ENCODE assay signal across 12 cellular contexts in genomic region chr10:124537891-124538290, GRCh38.
DNase-seq lines count a peak whose midpoint lies in the region; ATAC-seq and TF ChIP-seq lines count a peak whose summit lies in the region.
"Had no signal": no experiment of that assay in that cellular context is flagged by ENCODE, and none has a peak within 500 bp of the region (broad histone marks: within the 10 kb centered on the region; RNA-seq: fewer than 3 reads in every experiment).

No MANE protein-coding gene starts in this region.

- CTCF ChIA-PET in HEK293 (lab: Yijun Ruan, JAX) (interaction anchor here (0.5 to 2.0 kb wide), 7 partner anchors 8 to 303 kb away, joined by 3 to 7 read pairs (median 3); no protein-coding TSS in a partner anchor), activated B cell treated with CpG ODN at 0.5 μM for 24 hours (lab: Charles Lee) (interaction anchor here (0.9 to 15.9 kb wide), 6 partner anchors 7 to 210 kb away, joined by 3 to 307 read pairs (median 10); partner anchors contain the start of gene FAM53B), PC-9 (lab: Charles Lee) (no interaction called here)

- ATAC-seq in activated B cell treated with CpG ODN at 0.5 μM for 24 hours (ENCODE audit: low read depth) = no peak
- no peak for ATAC-seq in stimulated activated memory B cell treated with anti-CD40 and anti-IgM and Interleukin-4, amounts not matched to agents 10 μg/mL and 1 μg/mL and 100 μg/mL, for 72 hours

- H3K36me3 Mint-ChIP-seq in activated B cell treated with CpG ODN at 0.5 μM for 24 hours (ENCODE audit: low read depth) = no peaks in the 10 kb centered on the region
- H3K36me3 Mint-ChIP-seq in stimulated activated memory B cell treated with anti-CD40 and anti-IgM and Interleukin-4, amounts not matched to agents 10 μg/mL and 1 μg/mL and 100 μg/mL, for 72 hours = no peaks in the 10 kb centered on the region
- H3K36me3 Mint-ChIP-seq: CD8-positive, alpha-beta memory T cell; IgD-negative memory B cell had no signal

- H2AFZ ChIP-seq in PC-9 = no peak overlapping the region

- POLR2A ChIA-PET in HEK293 (lab: Yijun Ruan, JAX) (no interaction called here), activated B cell treated with CpG ODN at 0.5 μM for 24 hours (lab: Charles Lee) (interaction anchor here (0.7 to 9.2 kb wide), 8 partner anchors 8 to 204 kb away, joined by 3 to 134 read pairs (median 18); no protein-coding TSS in a partner anchor), PC-9 (lab: Charles Lee; ENCODE audit: unreplicated experiment) (no interaction called here)

- H3K36me3 ChIP-seq in BLaER1 (no peaks in the 10 kb centered on the region), HEK293 (ENCODE audit: control insufficient read depth in 2 of 2, insufficient read depth in 1 of 2, low read length in 2 of 2) (no peaks in the 10 kb centered on the region), PC-9 (ENCODE audit: low read depth) (no peaks in the 10 kb centered on the region)
- H3K36me3 ChIP-seq: BE2C had no signal

- H3K9ac ChIP-seq in BLaER1 = peak overlapping the region; percentile 70

- H3K27ac ChIP-seq in BLaER1 = peak overlapping the region; percentile 93
- no peak overlapping the region for H3K27ac ChIP-seq in HEK293 (ENCODE audit: extremely low read depth, low read depth, low read length)
- no peak overlapping the region for H3K27ac ChIP-seq in PC-9
- no peak overlapping the region for H3K27ac ChIP-seq in substantia nigra (ENCODE audit: low read depth, low read length, poor library complexity, severe bottlenecking)

- no peaks in the 10 kb centered on the region for H3K27me3 Mint-ChIP-seq in activated B cell treated with CpG ODN at 0.5 μM for 24 hours
- H3K27me3 Mint-ChIP-seq in stimulated activated memory B cell treated with anti-CD40 and anti-IgM and Interleukin-4, amounts not matched to agents 10 μg/mL and 1 μg/mL and 100 μg/mL, for 72 hours = no peaks in the 10 kb centered on the region
- H3K27me3 Mint-ChIP-seq: CD8-positive, alpha-beta memory T cell; IgD-negative memory B cell had no signal

- H3K79me2 ChIP-seq in PC-9 (ENCODE audit: low read depth) = no peaks in the 10 kb centered on the region

- H3K27ac Mint-ChIP-seq in activated B cell treated with CpG ODN at 0.5 μM for 24 hours = peak overlapping the region; percentile 82
- peak overlapping the region; percentile 91 for H3K27ac Mint-ChIP-seq in stimulated activated memory B cell treated with anti-CD40 and anti-IgM and Interleukin-4, amounts not matched to agents 10 μg/mL and 1 μg/mL and 100 μg/mL, for 72 hours
- H3K27ac Mint-ChIP-seq: CD8-positive, alpha-beta memory T cell had no signal

- intact Hi-C loops in activated B cell treated with CpG ODN at 0.5 μM for 24 hours (cut with micrococcal nuclease) (loop anchor here (10.0 kb wide), 1 partner anchor 527 kb away; no protein-coding TSS in a partner anchor), PC-9 (cut with micrococcal nuclease; ENCODE audit: unreplicated experiment) (loop anchor here (10.0 kb wide), 2 partner anchors 543 to 953 kb away; no protein-coding TSS in a partner anchor)

- no peak for TF ChIP-seq CTCF in HEK293 (tag by site-specific recombination; IDR thresholded peaks at IDR 0.05)
- TF ChIP-seq CTCF in activated B cell treated with CpG ODN at 0.5 μM for 24 hours (IDR thresholded peaks at IDR 0.05) = no peak
- no peak for TF ChIP-seq CTCF in PC-9 (conservative IDR thresholded peaks at IDR 0.05)

- H3K4me3 ChIP-seq in BLaER1 (no peak overlapping the region), HEK293 (ENCODE audit: low read depth, low read length) (no peak overlapping the region), PC-9 (no peak overlapping the region)

- H3K4me3 Mint-ChIP-seq in activated B cell treated with CpG ODN at 0.5 μM for 24 hours = no peak overlapping the region
- H3K4me3 Mint-ChIP-seq in stimulated activated memory B cell treated with anti-CD40 and anti-IgM and Interleukin-4, amounts not matched to agents 10 μg/mL and 1 μg/mL and 100 μg/mL, for 72 hours = no peak overlapping the region
- H3K4me3 Mint-ChIP-seq: CD8-positive, alpha-beta memory T cell had no signal

- DNase-seq in activated B cell treated with CpG ODN at 0.5 μM for 24 hours (no peak), cerebellar cortex (ENCODE audit: low spot score) (no peak), PC-9 (no peak), substantia nigra (lab: John Stamatoyannopoulos, UW) (no peak)
- DNase-seq: BE2C, Caco-2, HCEC 1CT had no signal

- no peaks in the 10 kb centered on the region for H3F3A ChIP-seq in PC-9 (ENCODE audit: insufficient read depth, low read depth)

- no peaks in the 10 kb centered on the region for H4K20me1 ChIP-seq in BLaER1
- no peaks in the 10 kb centered on the region for H4K20me1 ChIP-seq in PC-9 (ENCODE audit: insufficient read depth)

- H3K4me1 ChIP-seq in BLaER1 = peaks cover 99% of the 10 kb centered on the region
- H3K4me1 ChIP-seq in HEK293 (ENCODE audit: control insufficient read depth, insufficient read depth, low read length) = no peaks in the 10 kb centered on the region
- no peaks in the 10 kb centered on the region for H3K4me1 ChIP-seq in PC-9 (replicated peaks; ENCODE audit: insufficient read depth)
- H3K4me1 ChIP-seq: BE2C, Caco-2 had no signal

- peaks cover 91% of the 10 kb centered on the region for H3K4me1 Mint-ChIP-seq in activated B cell treated with CpG ODN at 0.5 μM for 24 hours
- peaks cover 70% of the 10 kb centered on the region for H3K4me1 Mint-ChIP-seq in stimulated activated memory B cell treated with anti-CD40 and anti-IgM and Interleukin-4, amounts not matched to agents 10 μg/mL and 1 μg/mL and 100 μg/mL, for 72 hours

- H3K9me3 ChIP-seq in BLaER1 (no peaks in the 10 kb centered on the region), HEK293 (ENCODE audit: control insufficient read depth, insufficient read depth, low read depth, low read length) (no peaks in the 10 kb centered on the region), PC-9 (ENCODE audit: insufficient read depth, low read depth) (no peaks in the 10 kb centered on the region)
- H3K9me3 ChIP-seq: BE2C, Caco-2 had no signal

- no peaks in the 10 kb centered on the region for H3K9me3 Mint-ChIP-seq in activated B cell treated with CpG ODN at 0.5 μM for 24 hours
- H3K9me3 Mint-ChIP-seq in stimulated activated memory B cell treated with anti-CD40 and anti-IgM and Interleukin-4, amounts not matched to agents 10 μg/mL and 1 μg/mL and 100 μg/mL, for 72 hours = no peaks in the 10 kb centered on the region
- H3K9me3 Mint-ChIP-seq: CD8-positive, alpha-beta memory T cell; IgD-negative memory B cell had no signal

- H3K9me2 ChIP-seq in PC-9 (ENCODE audit: insufficient read depth) = no peaks in the 10 kb centered on the region

- no TSS peak for BruUV-seq in PC-9 (replicated peaks; lab: Mats Ljungman, UMichigan)

- H3K4me2 ChIP-seq in BLaER1 (peak overlapping the region; percentile 96), PC-9 (no peak overlapping the region)

- H3K27me3 ChIP-seq in BLaER1 = no peaks in the 10 kb centered on the region
- no peaks in the 10 kb centered on the region for H3K27me3 ChIP-seq in PC-9 (ENCODE audit: insufficient read depth, low read depth)
- H3K27me3 ChIP-seq: BE2C had no signal

TF ChIP-seq in HEK293, 187 proteins besides CTCF, POLR2A, EP300 and RAD21:
- TF ChIP-seq ZFHX2 (tag by site-specific recombination; conservative IDR thresholded peaks at IDR 0.05) (0 out of 2 replicates have a peak, but pooled peaks have one; percentile 14), ZNF19 (tag by site-specific recombination; IDR thresholded peaks at IDR 0.05; ENCODE audit: low read depth) (no peak), ZIC2 (tag by site-specific recombination; IDR thresholded peaks at IDR 0.05) (0 out of 2 replicates have a peak, but pooled peaks have one; percentile 25), OVOL3 (tag by site-specific recombination; IDR thresholded peaks at IDR 0.05) (no peak), ZSCAN4 (tag by site-specific recombination; IDR thresholded peaks at IDR 0.05) (no peak)
